12 cellular contexts compared by ENCODE assay signal in genomic region chr17:8681175-8681949, GRCh38. TPM values are rescaled to one million over a fixed set of nuclear protein-coding genes. Genes with fewer than 3 reads are reported as not detected.
A peak's percentile ranks its signal among the peaks of the same experiment; 100 is the strongest.
DNase-seq lines count a peak whose midpoint lies in the region; ATAC-seq and TF ChIP-seq lines count a peak whose summit lies in the region.
"Had no signal": no experiment of that assay in that cellular context is flagged by ENCODE, and none has a peak within 500 bp of the region (broad histone marks: within the 10 kb centered on the region; RNA-seq: fewer than 3 reads in every experiment).

No MANE protein-coding gene starts in this region.

- H3K9me3 ChIP-seq in left lung (no peaks in the 10 kb centered on the region), tibial artery (no peaks in the 10 kb centered on the region)

- peaks cover 0 to 18% of the 10 kb centered on the region in 2 donors for H3K27me3 ChIP-seq in left lung
- no peaks in the 10 kb centered on the region for H3K27me3 ChIP-seq in tibial artery

- H3K36me3 ChIP-seq in left lung = no peaks in the 10 kb centered on the region
- no peaks in the 10 kb centered on the region for H3K36me3 ChIP-seq in tibial artery

- H3K4me3 ChIP-seq in HFF-Myc (replicated peaks; ENCODE audit: low read depth, low read length) (no peak overlapping the region), coronary artery (peak overlapping the region; percentile 55), left lung (no peak overlapping the region), tibial artery (peak overlapping the region; percentile 36)

- H3K27ac ChIP-seq in coronary artery (peak overlapping the region; percentile 86), left lung (peak overlapping the region in 1 of 2 donors; percentile 56), tibial artery (peak overlapping the region; percentile 80 to 87)
- H3K27ac ChIP-seq: VCaP had no signal

- ATAC-seq in left lung = peak; percentile 22
- ATAC-seq: naive thymus-derived CD4-positive, alpha-beta T cell; stimulated activated naive CD8-positive, alpha-beta T cell treated with anti-CD3 and anti-CD28 coated beads, Interleukin-15, amount 100 ng/mL, for 72 hours had no signal

- TF ChIP-seq CTCF in HFF-Myc (IDR thresholded peaks at IDR 0.05; ENCODE audit: low read depth, low read length, missing control alignments) (no peak), coronary artery (IDR thresholded peaks at IDR 0.05) (no peak), left lung (IDR thresholded peaks at IDR 0.05) (no peak), tibial artery (IDR thresholded peaks at IDR 0.05) (no peak)

- H3K4me1 ChIP-seq in left lung = no peaks in the 10 kb centered on the region
- peaks cover 0 to 48% (median 5%) of the 10 kb centered on the region in 4 donors for H3K4me1 ChIP-seq in tibial artery

- peak; percentile 68 for DNase-seq in HFF-Myc (ENCODE audit: extremely low read depth, low read depth)
- no peak for DNase-seq in coronary artery (ENCODE audit: low spot score)
- DNase-seq in left lung = no peak
- no peak for DNase-seq in tibial artery
- no peak for DNase-seq in cerebellum (ENCODE audit: low spot score)
- no peak for DNase-seq in activated CD4-positive, alpha-beta T cell treated with anti-CD3 and anti-CD28 coated beads, Interleukin-2, amount 50 U/mL, for 1 hour
- DNase-seq in activated CD4-positive, alpha-beta T cell treated with anti-CD3 and anti-CD28 coated beads for 4 hours = no peak
- no peak for DNase-seq in activated naive CD4-positive, alpha-beta T cell (lab: John Stamatoyannopoulos, UW)
- DNase-seq: cortex of kidney; naive thymus-derived CD4-positive, alpha-beta T cell; stimulated activated naive CD8-positive, alpha-beta T cell treated with anti-CD3 and anti-CD28 coated beads, Interleukin-15, amount 100 ng/mL, for 72 hours had no signal

- intact Hi-C loops in left lung (cut with DNase I) = no loop called here
- intact Hi-C loops in tibial artery (cut with DNase I; ENCODE audit: low total_unique reads) = no loop called here

RNA-seq across cellular contexts. Expression of gene MYH10, which starts 50.8 kb away (rescaled TPM):
- total RNA-seq in left lung = 100 to 1,000 TPM in 1 of 2 donors, 10 to 100 TPM in 1; 70.9 to 100 TPM
- total RNA-seq in cerebellum = 147 TPM

Comparison
In these comparisons a context has a peak if more than half of its experiments do, and no peak if none do; other contexts are left out.
1. H3K4me3 ChIP-seq: peak in coronary artery (single experiment) and tibial artery (2 of 2); none in HFF-Myc (single experiment) and left lung (0 of 2).